In genomic region chr5:125719681-125720676, GRCh38 we compare ENCODE assay signal across 1 cellular context.
TF ChIP-seq lines count a peak whose summit lies in the region.

No MANE protein-coding gene starts in this region.

TF ChIP-seq in HepG2, 621 proteins besides CTCF, POLR2A, EP300 and RAD21 (continued from another document):
- TF ChIP-seq SNAPC4 (CRISPR knock-in tag; IDR thresholded peaks at IDR 0.05) (peak; percentile 58; the same call in 1 of the 2 replicates), ZNF34 (CRISPR knock-in tag; IDR thresholded peaks at IDR 0.05; ENCODE audit: borderline replicate concordance) (no peak), MAF1 (CRISPR knock-in tag; IDR thresholded peaks at IDR 0.05; ENCODE audit: borderline replicate concordance) (0 out of 2 replicates have a peak, but pooled peaks have one; percentile 28), HDAC2 (CRISPR knock-in tag; IDR thresholded peaks at IDR 0.05) (peak; percentile 30; the same call in 1 of the 2 replicates), RXRB (CRISPR knock-in tag; IDR thresholded peaks at IDR 0.05; ENCODE audit: borderline replicate concordance) (peak; percentile 51; the same call in 1 of the 2 replicates), ZFYVE20 (CRISPR knock-in tag; IDR thresholded peaks at IDR 0.05; ENCODE audit: borderline replicate concordance, low read depth) (no peak), ZHX2 (IDR thresholded peaks at IDR 0.05; ENCODE audit: low read depth) (no peak), ZHX2 (CRISPR knock-in tag; IDR thresholded peaks at IDR 0.05; ENCODE audit: borderline replicate concordance) (peak; percentile 78; the same call in 1 of the 2 replicates)
- TF ChIP-seq, protein P1, sequence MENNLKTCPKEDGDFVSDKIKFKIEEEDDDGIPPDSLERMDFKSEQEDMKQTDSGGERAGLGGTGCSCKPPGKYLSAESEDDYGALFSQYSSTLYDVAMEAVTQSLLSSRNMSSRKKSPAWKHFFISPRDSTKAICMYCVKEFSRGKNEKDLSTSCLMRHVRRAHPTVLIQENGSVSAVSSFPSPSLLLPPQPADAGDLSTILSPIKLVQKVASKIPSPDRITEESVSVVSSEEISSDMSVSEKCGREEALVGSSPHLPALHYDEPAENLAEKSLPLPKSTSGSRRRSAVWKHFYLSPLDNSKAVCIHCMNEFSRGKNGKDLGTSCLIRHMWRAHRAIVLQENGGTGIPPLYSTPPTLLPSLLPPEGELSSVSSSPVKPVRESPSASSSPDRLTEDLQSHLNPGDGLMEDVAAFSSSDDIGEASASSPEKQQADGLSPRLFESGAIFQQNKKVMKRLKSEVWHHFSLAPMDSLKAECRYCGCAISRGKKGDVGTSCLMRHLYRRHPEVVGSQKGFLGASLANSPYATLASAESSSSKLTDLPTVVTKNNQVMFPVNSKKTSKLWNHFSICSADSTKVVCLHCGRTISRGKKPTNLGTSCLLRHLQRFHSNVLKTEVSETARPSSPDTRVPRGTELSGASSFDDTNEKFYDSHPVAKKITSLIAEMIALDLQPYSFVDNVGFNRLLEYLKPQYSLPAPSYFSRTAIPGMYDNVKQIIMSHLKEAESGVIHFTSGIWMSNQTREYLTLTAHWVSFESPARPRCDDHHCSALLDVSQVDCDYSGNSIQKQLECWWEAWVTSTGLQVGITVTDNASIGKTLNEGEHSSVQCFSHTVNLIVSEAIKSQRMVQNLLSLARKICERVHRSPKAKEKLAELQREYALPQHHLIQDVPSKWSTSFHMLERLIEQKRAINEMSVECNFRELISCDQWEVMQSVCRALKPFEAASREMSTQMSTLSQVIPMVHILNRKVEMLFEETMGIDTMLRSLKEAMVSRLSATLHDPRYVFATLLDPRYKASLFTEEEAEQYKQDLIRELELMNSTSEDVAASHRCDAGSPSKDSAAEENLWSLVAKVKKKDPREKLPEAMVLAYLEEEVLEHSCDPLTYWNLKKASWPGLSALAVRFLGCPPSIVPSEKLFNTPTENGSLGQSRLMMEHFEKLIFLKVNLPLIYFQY (CRISPR knock-in tag; IDR thresholded peaks at IDR 0.05; ENCODE audit: borderline replicate concordance) = no peak
- TF ChIP-seq, protein P2, sequence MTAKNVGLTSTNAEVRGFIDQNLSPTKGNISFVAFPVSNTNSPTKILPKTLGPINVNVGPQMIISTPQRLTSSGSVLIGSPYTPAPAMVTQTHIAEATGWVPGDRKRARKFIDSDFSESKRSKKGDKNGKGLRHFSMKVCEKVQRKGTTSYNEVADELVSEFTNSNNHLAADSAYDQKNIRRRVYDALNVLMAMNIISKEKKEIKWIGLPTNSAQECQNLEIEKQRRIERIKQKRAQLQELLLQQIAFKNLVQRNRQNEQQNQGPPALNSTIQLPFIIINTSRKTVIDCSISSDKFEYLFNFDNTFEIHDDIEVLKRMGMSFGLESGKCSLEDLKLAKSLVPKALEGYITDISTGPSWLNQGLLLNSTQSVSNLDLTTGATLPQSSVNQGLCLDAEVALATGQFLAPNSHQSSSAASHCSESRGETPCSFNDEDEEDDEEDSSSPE (CRISPR knock-in tag; IDR thresholded peaks at IDR 0.05) = 0 out of 2 replicates have a peak, but pooled peaks have one; percentile 22
- TF ChIP-seq, protein P3, sequence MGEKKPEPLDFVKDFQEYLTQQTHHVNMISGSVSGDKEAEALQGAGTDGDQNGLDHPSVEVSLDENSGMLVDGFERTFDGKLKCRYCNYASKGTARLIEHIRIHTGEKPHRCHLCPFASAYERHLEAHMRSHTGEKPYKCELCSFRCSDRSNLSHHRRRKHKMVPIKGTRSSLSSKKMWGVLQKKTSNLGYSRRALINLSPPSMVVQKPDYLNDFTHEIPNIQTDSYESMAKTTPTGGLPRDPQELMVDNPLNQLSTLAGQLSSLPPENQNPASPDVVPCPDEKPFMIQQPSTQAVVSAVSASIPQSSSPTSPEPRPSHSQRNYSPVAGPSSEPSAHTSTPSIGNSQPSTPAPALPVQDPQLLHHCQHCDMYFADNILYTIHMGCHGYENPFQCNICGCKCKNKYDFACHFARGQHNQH (CRISPR knock-in tag; IDR thresholded peaks at IDR 0.05) = 0 out of 2 replicates have a peak, but pooled peaks have one; percentile 24
